ENCODE assay signal across 1 cellular context in the genomic region with DNA sequence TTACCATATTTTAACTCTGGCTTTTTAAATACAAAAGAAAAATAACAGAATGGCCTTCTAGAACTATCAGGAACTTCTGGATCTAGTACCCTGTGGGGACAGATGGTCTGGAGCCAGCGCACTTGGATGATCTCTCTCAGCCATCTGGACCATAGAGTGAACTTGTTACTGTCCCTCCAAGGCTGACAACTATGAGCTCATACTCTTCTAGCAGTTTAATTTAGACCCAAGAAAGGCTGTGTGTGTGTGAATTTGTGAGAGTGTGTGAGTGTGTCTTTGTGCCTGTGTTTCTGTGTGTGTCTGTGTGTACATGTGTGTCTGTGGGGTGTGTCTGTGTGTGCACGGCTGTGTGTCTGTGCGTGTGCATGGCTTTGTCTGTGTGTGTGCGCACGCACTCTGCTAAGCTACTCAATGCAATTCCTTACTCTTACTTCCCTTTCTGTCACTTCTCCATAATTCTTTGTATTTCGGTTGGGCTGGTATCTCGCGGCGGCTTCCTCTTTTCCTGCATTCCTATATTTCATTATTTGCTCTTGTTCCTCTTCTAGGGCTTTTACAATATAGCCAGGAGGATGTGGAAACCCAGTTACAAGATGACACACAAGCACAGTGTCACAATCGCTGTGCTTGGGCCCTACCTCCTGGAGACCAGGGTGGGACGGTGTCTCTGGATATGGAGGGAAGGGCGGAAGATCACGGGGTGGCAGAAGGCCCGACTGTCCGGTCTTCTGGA.
TF ChIP-seq lines count a peak whose summit lies in the region.

No MANE protein-coding gene starts in this region.

TF ChIP-seq in SK-N-SH, 30 proteins besides CTCF, POLR2A, EP300 and RAD21 (continued from another document):
- TF ChIP-seq, protein P1, sequence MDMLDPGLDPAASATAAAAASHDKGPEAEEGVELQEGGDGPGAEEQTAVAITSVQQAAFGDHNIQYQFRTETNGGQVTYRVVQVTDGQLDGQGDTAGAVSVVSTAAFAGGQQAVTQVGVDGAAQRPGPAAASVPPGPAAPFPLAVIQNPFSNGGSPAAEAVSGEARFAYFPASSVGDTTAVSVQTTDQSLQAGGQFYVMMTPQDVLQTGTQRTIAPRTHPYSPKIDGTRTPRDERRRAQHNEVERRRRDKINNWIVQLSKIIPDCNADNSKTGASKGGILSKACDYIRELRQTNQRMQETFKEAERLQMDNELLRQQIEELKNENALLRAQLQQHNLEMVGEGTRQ (IDR thresholded peaks at IDR 0.05; ENCODE audit: borderline replicate concordance, low read depth, low read length): no peak
- TF ChIP-seq MXI1 (IDR thresholded peaks at IDR 0.05; ENCODE audit: low read depth, low read length) (no peak), FOXM1 (IDR thresholded peaks at IDR 0.05; ENCODE audit: low read depth) (no peak), POLR2AphosphoS5 (IDR thresholded peaks at IDR 0.05; ENCODE audit: low read depth, low read length) (no peak), YY1 (IDR thresholded peaks at IDR 0.05; ENCODE audit: low read depth) (no peak), GABPA (IDR thresholded peaks at IDR 0.05; ENCODE audit: low read depth) (no peak), NRF1 (IDR thresholded peaks at IDR 0.05; ENCODE audit: low read depth, low read length) (no peak), RFX5 (IDR thresholded peaks at IDR 0.05; ENCODE audit: low read length) (no peak)
- TF ChIP-seq, protein P2, sequence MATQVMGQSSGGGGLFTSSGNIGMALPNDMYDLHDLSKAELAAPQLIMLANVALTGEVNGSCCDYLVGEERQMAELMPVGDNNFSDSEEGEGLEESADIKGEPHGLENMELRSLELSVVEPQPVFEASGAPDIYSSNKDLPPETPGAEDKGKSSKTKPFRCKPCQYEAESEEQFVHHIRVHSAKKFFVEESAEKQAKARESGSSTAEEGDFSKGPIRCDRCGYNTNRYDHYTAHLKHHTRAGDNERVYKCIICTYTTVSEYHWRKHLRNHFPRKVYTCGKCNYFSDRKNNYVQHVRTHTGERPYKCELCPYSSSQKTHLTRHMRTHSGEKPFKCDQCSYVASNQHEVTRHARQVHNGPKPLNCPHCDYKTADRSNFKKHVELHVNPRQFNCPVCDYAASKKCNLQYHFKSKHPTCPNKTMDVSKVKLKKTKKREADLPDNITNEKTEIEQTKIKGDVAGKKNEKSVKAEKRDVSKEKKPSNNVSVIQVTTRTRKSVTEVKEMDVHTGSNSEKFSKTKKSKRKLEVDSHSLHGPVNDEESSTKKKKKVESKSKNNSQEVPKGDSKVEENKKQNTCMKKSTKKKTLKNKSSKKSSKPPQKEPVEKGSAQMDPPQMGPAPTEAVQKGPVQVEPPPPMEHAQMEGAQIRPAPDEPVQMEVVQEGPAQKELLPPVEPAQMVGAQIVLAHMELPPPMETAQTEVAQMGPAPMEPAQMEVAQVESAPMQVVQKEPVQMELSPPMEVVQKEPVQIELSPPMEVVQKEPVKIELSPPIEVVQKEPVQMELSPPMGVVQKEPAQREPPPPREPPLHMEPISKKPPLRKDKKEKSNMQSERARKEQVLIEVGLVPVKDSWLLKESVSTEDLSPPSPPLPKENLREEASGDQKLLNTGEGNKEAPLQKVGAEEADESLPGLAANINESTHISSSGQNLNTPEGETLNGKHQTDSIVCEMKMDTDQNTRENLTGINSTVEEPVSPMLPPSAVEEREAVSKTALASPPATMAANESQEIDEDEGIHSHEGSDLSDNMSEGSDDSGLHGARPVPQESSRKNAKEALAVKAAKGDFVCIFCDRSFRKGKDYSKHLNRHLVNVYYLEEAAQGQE (IDR thresholded peaks at IDR 0.05; ENCODE audit: low read depth, low read length): no peak
TF ChIP-seq in SK-N-SH: peak in this region for 0.
